In genomic region chr18:23593720-23594119, GRCh38 we compare ENCODE assay signal across 10 cellular contexts. TPM values are rescaled to one million over a fixed set of nuclear protein-coding genes. Genes with fewer than 3 reads are reported as not detected.
DNase-seq lines count a peak whose midpoint lies in the region; ATAC-seq and TF ChIP-seq lines count a peak whose summit lies in the region.
"Had no signal": no experiment of that assay in that cellular context is flagged by ENCODE, and none has a peak within 500 bp of the region (broad histone marks: within the 10 kb centered on the region; RNA-seq: fewer than 3 reads in every experiment).

No MANE protein-coding gene starts in this region.

- H3K27me3 ChIP-seq in mammary epithelial cell (ENCODE audit: insufficient read depth, low read length) (no peaks in the 10 kb centered on the region), left lung (no peaks in the 10 kb centered on the region), stomach (no peaks in the 10 kb centered on the region)

- H3K9me3 ChIP-seq in mammary epithelial cell (replicated peaks; ENCODE audit: insufficient read depth, low read length) (no peaks in the 10 kb centered on the region), left lung (no peaks in the 10 kb centered on the region), stomach (no peaks in the 10 kb centered on the region)

- dilution Hi-C loops in mammary epithelial cell (cut with HindIII; ENCODE audit: low sequenced_read_pairs), result no loop called here

- H3K9ac ChIP-seq in mammary epithelial cell (ENCODE audit: insufficient read depth, low read length), result no peak overlapping the region

- H3K27ac ChIP-seq in mammary epithelial cell (ENCODE audit: insufficient read depth, low read depth, low read length), result peak overlapping the region; percentile 55
- H3K27ac ChIP-seq in left lung, result peak overlapping the region in 1 of 2 donors; percentile 60
- H3K27ac ChIP-seq in stomach, result no peak overlapping the region

- BruUV-seq in mammary epithelial cell (replicated peaks; lab: Mats Ljungman, UMichigan), result no TSS peak

- no peak for TF ChIP-seq POLR2A in stomach (IDR thresholded peaks at IDR 0.05)

- intact Hi-C loops in mammary epithelial cell (cut with micrococcal nuclease) (no loop called here), left lung (cut with DNase I) (no loop called here), stomach (cut with DNase I; ENCODE audit: low total_unique reads) (no loop called here)

- DNase-seq in AG10803 (ENCODE audit: low read depth) (peak; percentile 92), HK-2 (ENCODE audit: unreplicated experiment) (peak; percentile 37), mammary epithelial cell (peak; percentile 93), left lung (no peak), stomach (no peak), DMS79 (lab: John Stamatoyannopoulos, UW) (no peak)
- no peak for DNase-seq in activated CD4-positive, alpha-beta T cell treated with anti-CD3 and anti-CD28 coated beads for 48 hours
- DNase-seq: naive B cell, NCI-H187 had no signal

- in situ Hi-C loops in mammary epithelial cell (cut with MboI; ENCODE audit: low sequenced_read_pairs in 2 of 2), result no loop called here

- TF ChIP-seq CTCF in AG10803 (conservative IDR thresholded peaks at IDR 0.05; ENCODE audit: low read length) (no peak), mammary epithelial cell (conservative IDR thresholded peaks at IDR 0.05 in 1 of 2, IDR thresholded peaks at IDR 0.05 in 1 of 2; ENCODE audit: extremely low read depth in 1 of 2, insufficient read depth in 1 of 2, low read depth in 1 of 2, low read length in 2 of 2) (no peak), left lung (IDR thresholded peaks at IDR 0.05) (no peak), stomach (IDR thresholded peaks at IDR 0.05) (no peak)

- CTCF ChIA-PET in mammary epithelial cell (lab: Charles Lee; ENCODE audit: low non-redundant PET), result no interaction called here

- peak overlapping the region; percentile 2 for H2AFZ ChIP-seq in mammary epithelial cell (ENCODE audit: low read depth, low read length)

- 50% methylated on average over 2 of the region's 2 CpGs for WGBS in mammary epithelial cell (ENCODE audit: low coverage, missing lambda C conversion rate)
- WGBS in stomach, 5 donors, result 84 to 96% (median 91%) methylated on average over 2 of the region's 2 CpGs

- no peaks in the 10 kb centered on the region for H4K20me1 ChIP-seq in mammary epithelial cell (ENCODE audit: insufficient read depth, low read length)

- ATAC-seq in left lung, result peak; percentile 54
- ATAC-seq in HG02571 (IDR thresholded peaks at IDR 0.05; ENCODE audit: unreplicated experiment), result no peak

- H3K4me3 ChIP-seq in AG10803 (ENCODE audit: low read length), result no peak overlapping the region
- H3K4me3 ChIP-seq in mammary epithelial cell (replicated peaks in 1 of 3; ENCODE audit: insufficient read depth in 1 of 3, low read depth in 2 of 3, low read length in 3 of 3), result no peak overlapping the region
- no peak overlapping the region for H3K4me3 ChIP-seq in left lung
- H3K4me3 ChIP-seq in stomach, result no peak overlapping the region

- H3K79me2 ChIP-seq in mammary epithelial cell (ENCODE audit: insufficient read depth, low read length), result no peaks in the 10 kb centered on the region

- H3K4me1 ChIP-seq in mammary epithelial cell (ENCODE audit: insufficient read depth, low read length) (peaks cover 33% of the 10 kb centered on the region), left lung (peaks cover 0 to 5% of the 10 kb centered on the region in 2 donors), stomach (peaks cover 0 to 11% (median 6%) of the 10 kb centered on the region in 4 donors)

- H3K4me2 ChIP-seq in mammary epithelial cell (ENCODE audit: insufficient read depth, low read depth, low read length), result peak overlapping the region; percentile 25

- H3K36me3 ChIP-seq in mammary epithelial cell (ENCODE audit: insufficient read depth, low read length), result no peaks in the 10 kb centered on the region
- no peaks in the 10 kb centered on the region for H3K36me3 ChIP-seq in left lung
- H3K36me3 ChIP-seq in stomach, result no peaks in the 10 kb centered on the region

- TF ChIP-seq EP300 in stomach (IDR thresholded peaks at IDR 0.05), result no peak

RNA-seq across cellular contexts. Expression of gene NPC1, which starts 7.4 kb away (rescaled TPM):
- total RNA-seq in mammary epithelial cell (100 to 1,000 TPM in 1 of 2 donors, 10 to 100 TPM in 1; 83.4 to 104 TPM), left lung (100 to 1,000 TPM; 103 to 138 TPM), stomach (100 to 1,000 TPM in 1 of 5 donors, 10 to 100 TPM in 4; 58.0 to 219 (median 61.7) TPM)
- polyA plus RNA-seq in mammary epithelial cell (99.0 TPM), stomach (10 to 100 TPM in 2 of 3 donors, 1 to 10 TPM in 1; 7.6 to 20.0 (median 11.9) TPM)
- polyA minus RNA-seq in mammary epithelial cell, result 370 TPM

Comparison
In these comparisons a context has a peak if more than half of its experiments do, and no peak if none do; other contexts are left out.
1. DNase-seq: peak in AG10803 (single experiment), HK-2 (single experiment) and mammary epithelial cell (single experiment); none in left lung (0 of 2), stomach (single experiment), DMS79 (single experiment) and activated CD4-positive, alpha-beta T cell treated with anti-CD3 and anti-CD28 coated beads for 48 hours (single experiment).